In genomic region chr1:98084188-98084587, GRCh38 we compare ENCODE assay signal across 27 cellular contexts.
"Had no signal": no experiment of that assay in that cellular context is flagged by ENCODE, and none has a peak within 500 bp of the region (broad histone marks: within the 10 kb centered on the region; RNA-seq: fewer than 3 reads in every experiment).

No MANE protein-coding gene starts in this region.

- FAIRE-seq: bronchial epithelial cell had no signal

- H3K27ac ChIP-seq: gastroesophageal sphincter, hepatocyte, left ventricle myocardium inferior, testis, transverse colon had no signal

- H3K36me3 Mint-ChIP-seq: activated naive CD4-positive, alpha-beta T cell treated with anti-CD3 and anti-CD28 coated beads, Interleukin-2, amount 50 U/mL, for 24 hours; mesothelial cell of epicardium; naive thymus-derived CD4-positive, alpha-beta T cell; WTC11 had no signal

- H3K79me2 ChIP-seq: hepatocyte had no signal

- H3K4me1 ChIP-seq: gastroesophageal sphincter, left ventricle myocardium inferior, testis, transverse colon had no signal

- H3K4me3 ChIP-seq: gastroesophageal sphincter, hepatocyte, left ventricle myocardium inferior, testis, transverse colon had no signal

- H3K4me1 Mint-ChIP-seq: activated CD4-positive, alpha-beta memory T cell treated with anti-CD3 and anti-CD28 coated beads, Interleukin-2, amount 10 ng/mL, durations not matched to agents 7 days and 5 days; activated CD4-positive, alpha-beta T cell treated with anti-CD3 and anti-CD28 coated beads, Interleukin-2, amount 10 ng/mL, durations not matched to agents 7 days and 5 days; activated naive CD4-positive, alpha-beta T cell treated with anti-CD3 and anti-CD28 coated beads, Interleukin-2, amount 50 U/mL, for 24 hours; activated naive CD8-positive, alpha-beta T cell treated with anti-CD3 and anti-CD28 coated beads, Interleukin-2, amount 50 U/mL, for 24 hours; central memory CD8-positive, alpha-beta T cell; naive thymus-derived CD4-positive, alpha-beta T cell had no signal

- H2AFZ ChIP-seq: hepatocyte had no signal

- DNase-seq: activated CD4-positive, alpha-beta memory T cell treated with anti-CD3 and anti-CD28 coated beads, Interleukin-2, amount 10 ng/mL, durations not matched to agents 7 days and 5 days; activated CD4-positive, alpha-beta T cell treated with anti-CD3 and anti-CD28 coated beads for 1 hour; activated CD4-positive, alpha-beta T cell treated with anti-CD3 and anti-CD28 coated beads, Interleukin-2, amount 10 ng/mL, durations not matched to agents 7 days and 5 days; activated naive CD8-positive, alpha-beta T cell treated with anti-CD3 and anti-CD28 coated beads, Interleukin-2, amount 50 U/mL, for 24 hours; activated T-cell treated with anti-CD3 and anti-CD28 coated beads, Interleukin-2, amount 50 U/mL, for 4 hours; endodermal cell; islet precursor cell; left ventricle myocardium inferior; naive thymus-derived CD4-positive, alpha-beta T cell; nucleus accumbens; right cardiac atrium; stimulated activated CD4-positive, alpha-beta T cell treated with anti-CD3 and anti-CD28 coated beads, Interleukin-2, amount 100 ng/mL, for 48 hours; stimulated activated naive CD4-positive, alpha-beta T cell treated with Interleukin-2 at 50 U/mL for 16 hours; T-helper 2 cell; testis; transverse colon had no signal

- H3K27me3 Mint-ChIP-seq: activated CD4-positive, alpha-beta memory T cell treated with anti-CD3 and anti-CD28 coated beads, Interleukin-2, amount 10 ng/mL, durations not matched to agents 7 days and 5 days; central memory CD8-positive, alpha-beta T cell; dendritic cell treated with granulocyte-macrophage colony-stimulating factor and Interleukin-4, amounts not matched to agents 40 ng/mL and 50 ng/mL, for 4 days had no signal

- H3K27me3 ChIP-seq: gastroesophageal sphincter, hepatocyte, testis, transverse colon had no signal

- H3K27ac Mint-ChIP-seq: activated CD4-positive, alpha-beta memory T cell treated with anti-CD3 and anti-CD28 coated beads, Interleukin-2, amount 10 ng/mL, durations not matched to agents 7 days and 5 days; activated CD4-positive, alpha-beta T cell treated with anti-CD3 and anti-CD28 coated beads, Interleukin-2, amount 10 ng/mL, durations not matched to agents 7 days and 5 days; activated naive CD4-positive, alpha-beta T cell treated with anti-CD3 and anti-CD28 coated beads, Interleukin-2, amount 50 U/mL, for 24 hours; activated naive CD8-positive, alpha-beta T cell treated with anti-CD3 and anti-CD28 coated beads, Interleukin-2, amount 50 U/mL, for 24 hours; activated T-helper 2 cell treated with anti-CD3 and anti-CD28 coated beads, Interferon-gamma antibody, Interleukin-2, Interleukin-4, amounts not matched to agents 10 μg/mL and 5 μg/mL and 100 μg/mL, durations not matched to agents 14 hours and 24 hours and 36 hours; dendritic cell treated with granulocyte-macrophage colony-stimulating factor and Interleukin-4, amounts not matched to agents 40 ng/mL and 50 ng/mL, for 4 days; endodermal cell; mesothelial cell of epicardium; naive thymus-derived CD4-positive, alpha-beta T cell; WTC11 had no signal

- ATAC-seq: activated naive CD8-positive, alpha-beta T cell treated with anti-CD3 and anti-CD28 coated beads, Interleukin-2, amount 50 U/mL, for 24 hours; activated T-cell treated with anti-CD3 and anti-CD28 coated beads, Interleukin-2, amount 50 U/mL, for 4 hours; esophagus mucosa; gastroesophageal sphincter; naive thymus-derived CD4-positive, alpha-beta T cell; right cardiac atrium; WTC11 had no signal

- H3K4me3 Mint-ChIP-seq: activated CD4-positive, alpha-beta memory T cell treated with anti-CD3 and anti-CD28 coated beads, Interleukin-2, amount 10 ng/mL, durations not matched to agents 7 days and 5 days; activated CD4-positive, alpha-beta T cell treated with anti-CD3 and anti-CD28 coated beads, Interleukin-2, amount 10 ng/mL, durations not matched to agents 7 days and 5 days; activated naive CD4-positive, alpha-beta T cell treated with anti-CD3 and anti-CD28 coated beads, Interleukin-2, amount 50 U/mL, for 24 hours; activated naive CD8-positive, alpha-beta T cell treated with anti-CD3 and anti-CD28 coated beads, Interleukin-2, amount 50 U/mL, for 24 hours; activated T-cell treated with anti-CD3 and anti-CD28 coated beads, Interleukin-2, amount 50 U/mL, for 4 hours; central memory CD8-positive, alpha-beta T cell; dendritic cell treated with granulocyte-macrophage colony-stimulating factor and Interleukin-4, amounts not matched to agents 40 ng/mL and 50 ng/mL, for 4 days; endodermal cell; mesothelial cell of epicardium; naive thymus-derived CD4-positive, alpha-beta T cell; neural crest cell; WTC11 had no signal

- H3K9me3 ChIP-seq: gastroesophageal sphincter, left ventricle myocardium inferior, testis, transverse colon had no signal

- H3K9me3 Mint-ChIP-seq: activated CD4-positive, alpha-beta memory T cell treated with anti-CD3 and anti-CD28 coated beads, Interleukin-2, amount 10 ng/mL, durations not matched to agents 7 days and 5 days; activated CD4-positive, alpha-beta T cell treated with anti-CD3 and anti-CD28 coated beads, Interleukin-2, amount 10 ng/mL, durations not matched to agents 7 days and 5 days; activated naive CD4-positive, alpha-beta T cell treated with anti-CD3 and anti-CD28 coated beads, Interleukin-2, amount 50 U/mL, for 24 hours; activated naive CD8-positive, alpha-beta T cell treated with anti-CD3 and anti-CD28 coated beads, Interleukin-2, amount 50 U/mL, for 24 hours; activated T-cell treated with anti-CD3 and anti-CD28 coated beads, Interleukin-2, amount 50 U/mL, for 4 hours; activated T-helper 2 cell treated with anti-CD3 and anti-CD28 coated beads, Interferon-gamma antibody, Interleukin-2, Interleukin-4, amounts not matched to agents 10 μg/mL and 5 μg/mL and 100 μg/mL, durations not matched to agents 14 hours and 24 hours and 36 hours; central memory CD8-positive, alpha-beta T cell; dendritic cell treated with granulocyte-macrophage colony-stimulating factor and Interleukin-4, amounts not matched to agents 40 ng/mL and 50 ng/mL, for 4 days; endodermal cell; naive thymus-derived CD4-positive, alpha-beta T cell; neural crest cell; WTC11 had no signal

- H3K36me3 ChIP-seq: gastroesophageal sphincter, left ventricle myocardium inferior, transverse colon had no signal

- H3K4me2 ChIP-seq: hepatocyte had no signal
